23 cellular contexts compared by ENCODE assay signal in genomic region chr6:152371775-152372174, GRCh38.
"Had no signal": no experiment of that assay in that cellular context is flagged by ENCODE, and none has a peak within 500 bp of the region (broad histone marks: within the 10 kb centered on the region; RNA-seq: fewer than 3 reads in every experiment).

No MANE protein-coding gene starts in this region.

- H3K9me3 ChIP-seq: esophagus muscularis mucosa, gastroesophageal sphincter, heart left ventricle, left lung, lower lobe of right lung, mucosa of descending colon had no signal

- H3K27me3 ChIP-seq: dorsolateral prefrontal cortex, esophagus muscularis mucosa, foreskin keratinocyte, gastroesophageal sphincter, heart left ventricle, left lung had no signal

- H3K4me1 ChIP-seq: foreskin keratinocyte, left lung had no signal

- H3K27ac ChIP-seq: dorsolateral prefrontal cortex, esophagus muscularis mucosa, foreskin keratinocyte, heart left ventricle, left lung, lower lobe of right lung had no signal

- DNase-seq: dermis blood vessel endothelial cell; dorsolateral prefrontal cortex; effector CD4-positive, alpha-beta T cell; effector memory CD4-positive, alpha-beta T cell; foreskin keratinocyte; heart left ventricle; hippocampal formation; left cardiac atrium; left lung; left ventricle myocardium superior; lower lobe of right lung; mesenchymal stem cell; mucosa of descending colon; naive B cell had no signal

- H3K4me1 Mint-ChIP-seq: mesothelial cell of epicardium, naive B cell had no signal

- H3K4me3 ChIP-seq: coronary artery, dorsolateral prefrontal cortex, esophagus muscularis mucosa, gastroesophageal sphincter, heart left ventricle, left lung, lower lobe of right lung, mucosa of descending colon had no signal

- H3K27ac Mint-ChIP-seq: mesothelial cell of epicardium, naive B cell had no signal

- ATAC-seq: foreskin keratinocyte, gastroesophageal sphincter, heart left ventricle, left cardiac atrium, left lung, left ventricle myocardium superior, lower lobe of right lung, mucosa of descending colon had no signal

- FAIRE-seq: colon, endothelial cell of umbilical vein, frontal cortex, islet of Langerhans, keratinocyte had no signal

- H3K36me3 Mint-ChIP-seq: naive B cell had no signal

- H3K9me3 Mint-ChIP-seq: mesothelial cell of epicardium, naive B cell had no signal

- H3K4me3 Mint-ChIP-seq: mesothelial cell of epicardium, naive B cell had no signal
